In genomic region chr2:241940329-241940728, GRCh38 we compare ENCODE assay signal across 12 cellular contexts.
DNase-seq lines count a peak whose midpoint lies in the region; ATAC-seq, FAIRE-seq and TF ChIP-seq lines count a peak whose summit lies in the region.
"Had no signal": no experiment of that assay in that cellular context is flagged by ENCODE, and none has a peak within 500 bp of the region (broad histone marks: within the 10 kb centered on the region; RNA-seq: fewer than 3 reads in every experiment).

No MANE protein-coding gene starts in this region.

- H3K27ac Mint-ChIP-seq in GM23338 (no peak overlapping the region; the same call in 1 of the 2 replicates), T-cell (peak overlapping the region; percentile 34 to 69)
- H3K27ac Mint-ChIP-seq: activated B cell treated with CpG ODN at 0.5 μM for 24 hours had no signal

- no peak overlapping the region for H3K4me2 ChIP-seq in GM23338

- H3K4me3 ChIP-seq in GM23338 (no peak overlapping the region), liver (ENCODE audit: low read depth in 1 of 3, low read length in 3 of 3) (no peak overlapping the region)
- H3K4me3 ChIP-seq: adrenal gland, esophagus squamous epithelium, HAP-1 had no signal

- H3K36me3 Mint-ChIP-seq in GM23338 (ENCODE audit: low read depth) (peaks cover 13% of the 10 kb centered on the region), T-cell (peaks cover 8% of the 10 kb centered on the region)

- H3K27me3 ChIP-seq in GM23338 (ENCODE audit: insufficient read depth) (peaks cover 12% of the 10 kb centered on the region), liver (ENCODE audit: control insufficient read depth in 4 of 4, insufficient read depth in 4 of 4, low read length in 3 of 4) (no peaks in the 10 kb centered on the region)
- H3K27me3 ChIP-seq: adrenal gland had no signal

- 96% methylated on average over 7 of the region's 7 CpGs for WGBS in liver

- no peak overlapping the region for H2AFZ ChIP-seq in GM23338

- H3K27me3 Mint-ChIP-seq in GM23338 (ENCODE audit: insufficient read depth, low read depth, poor library complexity) (peaks cover 9% of the 10 kb centered on the region), T-cell (no peaks in the 10 kb centered on the region)
- H3K27me3 Mint-ChIP-seq: activated B cell treated with CpG ODN at 0.5 μM for 24 hours had no signal

- H3K4me1 Mint-ChIP-seq in GM23338 (peaks cover 7% of the 10 kb centered on the region), T-cell (peaks cover 11 to 26% (median 14%) of the 10 kb centered on the region in 3 donors)

- no peak for DNase-seq in D721Med (ENCODE audit: insufficient read length, low spot score)
- peak; percentile 66 for DNase-seq in GM23338 (ENCODE audit: low spot score)
- no peak for DNase-seq in T-cell
- DNase-seq in DMS114 treated with DMSO at 0.1 percent for 48 hours (lab: John Stamatoyannopoulos, UW; ENCODE audit: unreplicated experiment): no peak
- no peak for DNase-seq in NK-92 (lab: John Stamatoyannopoulos, UW; ENCODE audit: unreplicated experiment)
- DNase-seq: activated B cell treated with CpG ODN at 0.5 μM for 24 hours, esophagus squamous epithelium, NCI-H526 treated with DMSO at 0.1 percent for 48 hours had no signal

- H3K9me3 Mint-ChIP-seq in GM23338 (peaks cover 24% of the 10 kb centered on the region), T-cell (peaks cover 0 to 11% (median 4%) of the 10 kb centered on the region in 3 donors)

- POLR2A ChIA-PET in T-cell (lab: Charles Lee): no interaction called here

- peak in 1 of 2 donors; percentile 48 for TF ChIP-seq RAD21 in liver (IDR thresholded peaks at IDR 0.05)

- TF ChIP-seq CTCF in D721Med (IDR thresholded peaks at IDR 0.05; ENCODE audit: insufficient read depth, missing control alignments) (peak; percentile 32), GM23338 (conservative IDR thresholded peaks at IDR 0.05; ENCODE audit: low read depth in 2 of 2) (peak; percentile 68 to 69), liver (IDR thresholded peaks at IDR 0.05; ENCODE audit: low read depth, low read length, missing input control) (peak; percentile 10)

- H4K20me1 ChIP-seq in GM23338 (replicated peaks; ENCODE audit: insufficient read depth): no peaks in the 10 kb centered on the region

- peaks cover 5% of the 10 kb centered on the region; the same call in 1 of the 2 replicates for H3K9me2 ChIP-seq in GM23338 (ENCODE audit: insufficient read depth)

- no peak for ATAC-seq in GM23338
- no peak for ATAC-seq in T-cell (replicated peaks in 1 of 4)
- ATAC-seq in HG03457 (IDR thresholded peaks at IDR 0.05; ENCODE audit: unreplicated experiment): no peak

- no peak overlapping the region for H3K27ac ChIP-seq in GM23338 (ENCODE audit: low read depth)
- no peak overlapping the region for H3K27ac ChIP-seq in liver (ENCODE audit: low read depth in 1 of 2, low read length in 2 of 2)
- H3K27ac ChIP-seq: adrenal gland, esophagus squamous epithelium had no signal

- CTCF ChIA-PET in T-cell (lab: Charles Lee): no interaction called here

- H3K36me3 ChIP-seq in GM23338 (ENCODE audit: insufficient read depth) (no peaks in the 10 kb centered on the region), liver (ENCODE audit: control insufficient read depth in 4 of 4, insufficient read depth in 3 of 4, low read depth in 1 of 4, low read length in 3 of 4) (no peaks in the 10 kb centered on the region)
- H3K36me3 ChIP-seq: adrenal gland, esophagus squamous epithelium, HAP-1 had no signal

- H3K9me3 ChIP-seq in liver (ENCODE audit: control insufficient read depth in 4 of 4, low read length in 3 of 4): no peaks in the 10 kb centered on the region
- H3K9me3 ChIP-seq: adrenal gland, esophagus squamous epithelium, HAP-1 had no signal

- no peaks in the 10 kb centered on the region for H3F3A ChIP-seq in GM23338 (replicated peaks; ENCODE audit: low read depth)

- no peak overlapping the region for H3K9ac ChIP-seq in liver (ENCODE audit: low read depth in 1 of 2, low read length in 2 of 2)

- H3K79me2 ChIP-seq in GM23338 (replicated peaks; ENCODE audit: insufficient read depth): no peaks in the 10 kb centered on the region

- H3K4me1 ChIP-seq in GM23338 (ENCODE audit: insufficient read depth): no peaks in the 10 kb centered on the region
- peaks cover 0 to 14% (median 12%) of the 10 kb centered on the region in 4 donors for H3K4me1 ChIP-seq in liver (ENCODE audit: control insufficient read depth in 4 of 4, insufficient read depth in 4 of 4, low read length in 3 of 4)
- H3K4me1 ChIP-seq: adrenal gland, esophagus squamous epithelium, HAP-1 had no signal

- no peak overlapping the region for H3K4me3 Mint-ChIP-seq in GM23338
- H3K4me3 Mint-ChIP-seq in T-cell: peak overlapping the region in 1 of 3 donors; percentile 24
- H3K4me3 Mint-ChIP-seq: activated B cell treated with CpG ODN at 0.5 μM for 24 hours had no signal

- no peak for FAIRE-seq in D721Med (lab: Jason Lieb, UNC)

TF ChIP-seq in GM23338, 12 proteins besides CTCF, POLR2A, EP300 and RAD21 (continues in another document):
- no peak for TF ChIP-seq ZNF331 (CRISPR knock-in tag; IDR thresholded peaks at IDR 0.05; ENCODE audit: low read depth)

TF ChIP-seq in liver, 16 proteins besides CTCF, POLR2A, EP300 and RAD21:
- TF ChIP-seq ZBTB33 (IDR thresholded peaks at IDR 0.05): no peak
- no peak for TF ChIP-seq FOXA2 (IDR thresholded peaks at IDR 0.05)
- no peak for TF ChIP-seq EGR1 (IDR thresholded peaks at IDR 0.05; ENCODE audit: low read depth in 2 of 2)
- TF ChIP-seq JUND (IDR thresholded peaks at IDR 0.05): no peak
- no peak for TF ChIP-seq NR2F2 (IDR thresholded peaks at IDR 0.05)
- no peak for TF ChIP-seq RXRA (IDR thresholded peaks at IDR 0.05)

Comparison
In these comparisons a context has a peak if more than half of its experiments do, and no peak if none do; other contexts are left out.
1. CTCF ChIP-seq: peak in every context shown above with its lines; median percentile 68 in GM23338; 32 in D721Med; 10 in liver.